8 cellular contexts compared by ENCODE assay signal in the genomic region with DNA sequence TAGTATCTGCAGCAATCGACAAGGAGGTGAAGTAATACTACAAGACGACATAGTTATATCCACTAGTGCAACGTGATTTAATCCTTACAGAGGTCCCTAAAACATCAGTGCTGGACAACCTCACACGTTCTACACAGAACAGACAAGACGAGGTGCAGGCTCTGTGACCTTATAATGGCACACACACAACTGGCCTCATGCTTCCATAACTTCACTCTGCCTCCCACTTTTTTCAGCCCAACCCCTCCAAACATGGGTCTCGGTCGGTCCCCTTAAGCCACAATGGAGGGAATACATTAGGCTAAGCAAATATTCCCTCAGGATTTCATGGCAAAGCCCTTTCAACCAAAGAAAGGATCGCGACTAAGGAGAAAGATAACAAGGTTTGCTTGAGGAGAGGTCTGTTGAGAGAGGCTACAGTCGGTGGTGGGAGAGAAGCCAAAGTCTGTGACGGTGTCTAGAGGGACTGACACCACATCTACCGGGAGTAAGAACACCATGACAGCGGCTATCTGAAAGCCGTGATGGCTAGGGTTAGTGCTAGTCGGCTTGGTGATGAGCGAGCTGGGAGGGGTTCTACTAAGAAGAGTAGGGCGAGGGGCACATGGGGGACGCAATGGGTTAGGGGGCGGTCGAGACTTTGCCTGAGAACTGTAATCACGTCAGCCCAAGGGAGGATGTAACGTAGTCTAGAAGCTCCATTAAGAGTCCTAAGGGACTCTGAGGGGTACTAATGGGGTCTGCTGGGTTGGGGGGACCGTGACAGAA. TPM values are rescaled to one million over a fixed set of nuclear protein-coding genes. Genes with fewer than 3 reads are reported as not detected.
DNase-seq lines count a peak whose midpoint lies in the region; ATAC-seq and TF ChIP-seq lines count a peak whose summit lies in the region.

No MANE protein-coding gene starts in this region.

- H3K4me3 ChIP-seq in body of pancreas (peak overlapping the region; percentile 86 to 92), iPS-18c (ENCODE audit: insufficient read depth, low read depth, low read length) (peak overlapping the region; percentile 96), skeletal muscle cell (ENCODE audit: low read depth, low read length) (peak overlapping the region; percentile 74)

- H3K27ac ChIP-seq in body of pancreas = peak overlapping the region in 3 of 4 donors; percentile 87 to 95 (median 92)

- no peaks in the 10 kb centered on the region for H3K27me3 ChIP-seq in body of pancreas

- no peak for TF ChIP-seq POLR2A in body of pancreas (IDR thresholded peaks at IDR 0.05)

- H3K9me3 ChIP-seq in body of pancreas (no peaks in the 10 kb centered on the region), iPS-18c (ENCODE audit: control insufficient read depth, insufficient read depth, low read length) (no peaks in the 10 kb centered on the region)

- no peaks in the 10 kb centered on the region for H3K36me3 ChIP-seq in body of pancreas (replicated peaks in 1 of 2; ENCODE audit: insufficient read depth in 1 of 2, low read depth in 2 of 2)

- H3K4me1 ChIP-seq in body of pancreas = peaks cover 33% of the 10 kb centered on the region

- 2 to 6% methylated on average over 20 to 23 of the region's 23 CpGs for WGBS in body of pancreas, 2 donors

- ATAC-seq in GM21360 (IDR thresholded peaks at IDR 0.05; ENCODE audit: unreplicated experiment) (peak; percentile 3), body of pancreas (no peak), GM21737 (IDR thresholded peaks at IDR 0.05; ENCODE audit: unreplicated experiment) (no peak)

- DNase-seq in CD1c-positive myeloid dendritic cell (ENCODE audit: extremely low spot score) (peak; percentile 19), NCI-H526 treated with DMSO at 0.1 percent for 48 hours (lab: John Stamatoyannopoulos, UW) (peak; percentile 36), body of pancreas (peak; percentile 22 to 38 (median 26)), skeletal muscle cell (ENCODE audit: low read depth) (no peak), NCI-H1436 (lab: John Stamatoyannopoulos, UW) (no peak)

- intact Hi-C loops in body of pancreas (cut with DNase I) = no loop called here

- no peak for TF ChIP-seq CTCF in body of pancreas (IDR thresholded peaks at IDR 0.05)

RNA-seq across cellular contexts. Expression of gene MYO9A, which starts 1.1 kb away (rescaled TPM):
- 10 to 100 TPM; 12.9 to 27.8 TPM for total RNA-seq in body of pancreas

RNA-seq across cellular contexts. Expression of gene SENP8, which starts 1.3 kb away (rescaled TPM):
- 1 to 10 TPM; 2.1 to 5.3 TPM for total RNA-seq in body of pancreas

Comparison
In these comparisons a context has a peak if more than half of its experiments do, and no peak if none do; other contexts are left out.
1. DNase-seq: peak in CD1c-positive myeloid dendritic cell (single experiment), NCI-H526 treated with DMSO at 0.1 percent for 48 hours (single experiment) and body of pancreas (4 of 4); none in skeletal muscle cell (single experiment) and NCI-H1436 (single experiment).
2. Peak in every context shown above with its lines, with median percentiles within 50 percentile points of each other: H3K4me3 ChIP-seq.